In genomic region chr7:98282727-98283126, GRCh38 we compare ENCODE assay signal across 8 cellular contexts. TPM values are rescaled to one million over a fixed set of nuclear protein-coding genes. Genes with fewer than 3 reads are reported as not detected.
DNase-seq lines count a peak whose midpoint lies in the region; ATAC-seq and TF ChIP-seq lines count a peak whose summit lies in the region.

No MANE protein-coding gene starts in this region.

- H3K9me3 ChIP-seq in lower lobe of right lung (no peaks in the 10 kb centered on the region), transverse colon (no peaks in the 10 kb centered on the region)

- DNase-seq in activated T-cell treated with anti-CD3 and anti-CD28 coated beads, Interleukin-2, amount 50 U/mL, for 4 hours: no peak
- DNase-seq in activated T-cell treated with anti-CD3 and anti-CD28 coated beads, Interleukin-2, amount 50 U/mL, for 48 hours: no peak
- DNase-seq in astrocyte of the spinal cord (ENCODE audit: low read depth, low spot score): peak; percentile 20
- no peak for DNase-seq in lower lobe of right lung
- no peak for DNase-seq in transverse colon
- no peak for DNase-seq in NCI-H1092 treated with DMSO at 0.1 percent for 48 hours (lab: John Stamatoyannopoulos, UW)
- DNase-seq in stimulated activated CD4-positive, alpha-beta T cell treated with anti-CD3 and anti-CD28 coated beads, Interleukin-2, amount 100 ng/mL, for 48 hours: no peak

- H3K9me3 Mint-ChIP-seq in activated T-cell treated with anti-CD3 and anti-CD28 coated beads, Interleukin-2, amount 50 U/mL, for 4 hours: no peaks in the 10 kb centered on the region

- no peak for TF ChIP-seq POLR2A in transverse colon (IDR thresholded peaks at IDR 0.05)

- peak overlapping the region; percentile 87 for H3K4me3 Mint-ChIP-seq in activated T-cell treated with anti-CD3 and anti-CD28 coated beads, Interleukin-2, amount 50 U/mL, for 4 hours

- H3K27me3 ChIP-seq in lower lobe of right lung (ENCODE audit: low read depth): no peaks in the 10 kb centered on the region
- H3K27me3 ChIP-seq in transverse colon: no peaks in the 10 kb centered on the region

- H3K36me3 ChIP-seq in lower lobe of right lung (peaks cover 30% of the 10 kb centered on the region), transverse colon (no peaks in the 10 kb centered on the region)

- intact Hi-C loops in lower lobe of right lung (cut with DNase I) (no loop called here), transverse colon (cut with DNase I; ENCODE audit: low total_unique reads) (no loop called here)

- H3K4me1 Mint-ChIP-seq in activated T-cell treated with anti-CD3 and anti-CD28 coated beads, Interleukin-2, amount 50 U/mL, for 4 hours (ENCODE audit: low read depth): peaks cover 35% of the 10 kb centered on the region

- TF ChIP-seq EP300 in transverse colon (IDR thresholded peaks at IDR 0.05; ENCODE audit: low read depth): no peak

- H3K27ac ChIP-seq in lower lobe of right lung (peak overlapping the region; percentile 96), transverse colon (peak overlapping the region; percentile 88 to 98 (median 96))

- no peak for TF ChIP-seq CTCF in astrocyte of the spinal cord (IDR thresholded peaks at IDR 0.05; ENCODE audit: low read depth, low read length)
- no peak for TF ChIP-seq CTCF in lower lobe of right lung (IDR thresholded peaks at IDR 0.05)
- TF ChIP-seq CTCF in transverse colon (IDR thresholded peaks at IDR 0.05): no peak

- H3K27me3 Mint-ChIP-seq in activated T-cell treated with anti-CD3 and anti-CD28 coated beads, Interleukin-2, amount 50 U/mL, for 4 hours (ENCODE audit: low read depth): no peaks in the 10 kb centered on the region

- H3K4me3 ChIP-seq in astrocyte of the spinal cord (ENCODE audit: low read depth, low read length) (peak overlapping the region; percentile 90), lower lobe of right lung (peak overlapping the region; percentile 87), transverse colon (peak overlapping the region; percentile 64 to 97 (median 96))

- WGBS in transverse colon (ENCODE audit: low coverage in 1 of 2), 2 donors: 33 to 39% methylated on average over 11 to 16 of the region's 16 CpGs

- H3K4me1 ChIP-seq in lower lobe of right lung (peaks cover 61% of the 10 kb centered on the region), transverse colon (peaks cover 45 to 66% (median 62%) of the 10 kb centered on the region in 4 donors)

- in situ Hi-C loops in astrocyte of the spinal cord (cut with HindIII; ENCODE audit: low sequenced_read_pairs) (no loop called here), transverse colon (cut with MboI; ENCODE audit: low pct_ligation_motif_present in 1 of 4, low pct_unique_long_range_greater_than_20kb in 1 of 4, low sequenced_read_pairs in 3 of 4) (loop anchor here in 2 of 4 donors (25.0 kb wide), 1 partner anchor 130 kb away; the partner anchor contains the start of gene BAIAP2L1 (in 2 of the 2))

- no peak for ATAC-seq in activated T-cell treated with anti-CD3 and anti-CD28 coated beads, Interleukin-2, amount 50 U/mL, for 4 hours
- ATAC-seq in lower lobe of right lung (no peak), HG02852 (IDR thresholded peaks at IDR 0.05; ENCODE audit: unreplicated experiment) (no peak)

- peaks cover 6% of the 10 kb centered on the region for H3K36me3 Mint-ChIP-seq in activated T-cell treated with anti-CD3 and anti-CD28 coated beads, Interleukin-2, amount 50 U/mL, for 4 hours (ENCODE audit: insufficient read depth)

RNA-seq across cellular contexts. Expression of gene BRI3, which starts 1.2 kb away (rescaled TPM):
- total RNA-seq in activated T-cell treated with anti-CD3 and anti-CD28 coated beads, Interleukin-2, amount 50 U/mL, for 4 hours: 10 to 100 TPM; 46.4 to 58.1 (median 51.1) TPM
- 516 TPM for total RNA-seq in lower lobe of right lung
- 10 to 100 TPM in 3 of 4 donors, 1 to 10 TPM in 1; 9.8 to 87.5 (median 51.5) TPM for total RNA-seq in transverse colon

RNA-seq across cellular contexts. Expression of gene TECPR1, which starts 30.7 kb away (rescaled TPM):
- 10 to 100 TPM; 35.1 to 42.8 (median 36.1) TPM for total RNA-seq in activated T-cell treated with anti-CD3 and anti-CD28 coated beads, Interleukin-2, amount 50 U/mL, for 4 hours
- 50.1 TPM for total RNA-seq in lower lobe of right lung
- total RNA-seq in transverse colon: 10 to 100 TPM; 23.1 to 43.0 (median 28.8) TPM
